In the genomic region with DNA sequence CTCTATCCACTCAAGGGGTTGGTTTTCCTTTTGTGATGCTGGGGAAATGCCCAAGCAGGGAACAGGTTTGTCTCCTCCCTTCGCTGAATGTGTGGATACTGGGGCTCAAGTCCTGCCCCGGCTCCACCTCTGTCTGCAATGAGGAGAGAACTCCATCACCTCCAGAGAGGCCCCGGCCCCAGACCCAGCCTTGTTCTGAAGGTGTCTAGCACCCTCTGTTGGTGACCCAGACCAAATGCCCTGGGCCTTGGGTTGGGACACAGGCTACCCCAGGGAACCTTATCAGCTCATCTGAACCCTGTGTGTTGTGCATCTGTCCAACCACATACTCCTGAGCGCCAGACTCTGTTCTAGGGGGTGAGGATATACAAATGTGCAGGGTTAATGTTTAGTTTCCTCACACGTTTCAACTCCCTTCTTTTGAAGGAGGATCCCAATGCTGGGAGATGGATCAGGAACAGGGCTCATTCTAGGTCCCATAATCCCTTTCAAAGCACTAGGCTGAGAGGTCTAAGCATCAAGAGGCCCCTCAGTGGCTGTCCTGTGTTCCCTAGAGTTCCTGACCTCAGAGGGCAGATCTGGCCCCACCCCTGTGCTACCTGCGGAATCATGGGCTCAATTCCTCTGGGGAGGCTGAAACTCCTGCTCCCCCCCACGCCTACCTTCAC, we compare ENCODE assay signal across 8 cellular contexts.
A peak's percentile ranks its signal among the peaks of the same experiment; 100 is the strongest.
DNase-seq lines count a peak whose midpoint lies in the region; ATAC-seq and TF ChIP-seq lines count a peak whose summit lies in the region.

No MANE protein-coding gene starts in this region.

- H3K36me3 ChIP-seq in GM23338 (ENCODE audit: insufficient read depth) (no peaks in the 10 kb centered on the region), psoas muscle (ENCODE audit: insufficient read depth in 1 of 2, low read depth in 1 of 2) (no peaks in the 10 kb centered on the region)

- H4K20me1 ChIP-seq in GM23338 (replicated peaks; ENCODE audit: insufficient read depth): no peaks in the 10 kb centered on the region

- H3K4me3 ChIP-seq in GM23338 (no peak overlapping the region), fibroblast of pulmonary artery (replicated peaks; ENCODE audit: low read depth, low read length) (no peak overlapping the region), psoas muscle (no peak overlapping the region)

- H3K79me2 ChIP-seq in GM23338 (replicated peaks; ENCODE audit: insufficient read depth): no peaks in the 10 kb centered on the region

- no peaks in the 10 kb centered on the region for H3K9me2 ChIP-seq in GM23338 (ENCODE audit: insufficient read depth)

- ATAC-seq in GM23338: peak; percentile 99
- ATAC-seq in psoas muscle: no peak
- no peak for ATAC-seq in HG03571 (IDR thresholded peaks at IDR 0.05; ENCODE audit: unreplicated experiment)
- ATAC-seq in omental fat pad (ENCODE audit: low FRiP score): no peak

- H3K4me2 ChIP-seq in GM23338: no peak overlapping the region

- H3K9me3 Mint-ChIP-seq in GM23338: peaks cover 2% of the 10 kb centered on the region; the same call in 1 of the 3 replicates

- peaks cover 6% of the 10 kb centered on the region for H3K4me1 Mint-ChIP-seq in GM23338

- H3K9me3 ChIP-seq in psoas muscle: no peaks in the 10 kb centered on the region

- peaks cover 5% of the 10 kb centered on the region for H3K27me3 Mint-ChIP-seq in GM23338 (ENCODE audit: insufficient read depth, low read depth, poor library complexity)

- H3K4me3 Mint-ChIP-seq in GM23338: no peak overlapping the region

- TF ChIP-seq CTCF in GM23338 (conservative IDR thresholded peaks at IDR 0.05; ENCODE audit: low read depth in 2 of 2) (peak; percentile 89 to 92), fibroblast of pulmonary artery (IDR thresholded peaks at IDR 0.05; ENCODE audit: low read length, missing control alignments) (peak; percentile 83), psoas muscle (IDR thresholded peaks at IDR 0.05) (peak; percentile 13), omental fat pad (IDR thresholded peaks at IDR 0.05) (no peak)

- intact Hi-C loops in psoas muscle (cut with DNase I): no loop called here

- H2AFZ ChIP-seq in GM23338: 0 out of 2 replicates have a peak overlapping the region, but pooled peaks have one; percentile 39

- no peaks in the 10 kb centered on the region for H3K36me3 Mint-ChIP-seq in GM23338 (ENCODE audit: low read depth)

- WGBS in psoas muscle, 3 donors: 78 to 87% (median 81%) methylated on average over 7 of the region's 7 CpGs

- DNase-seq in COLO829 (ENCODE audit: low spot score) (peak; percentile 51), GM23338 (ENCODE audit: low spot score) (peak; percentile 90), NOMO-1 (lab: John Stamatoyannopoulos, UW; ENCODE audit: unreplicated experiment in 2 of 2) (peak; percentile 19 to 43), fibroblast of pulmonary artery (ENCODE audit: low read depth) (peak; percentile 58), psoas muscle (no peak), omental fat pad (ENCODE audit: low spot score) (no peak)
- peak; percentile 71 for DNase-seq in activated CD8-positive, alpha-beta memory T cell treated with anti-CD3 and anti-CD28 coated beads, Interleukin-2, amount 50 U/mL, for 48 hours

- H3F3A ChIP-seq in GM23338 (replicated peaks; ENCODE audit: low read depth): no peaks in the 10 kb centered on the region

- no peak overlapping the region for H3K27ac ChIP-seq in GM23338 (ENCODE audit: low read depth)
- H3K27ac ChIP-seq in psoas muscle: no peak overlapping the region

- no peaks in the 10 kb centered on the region for H3K27me3 ChIP-seq in GM23338 (ENCODE audit: insufficient read depth)
- H3K27me3 ChIP-seq in psoas muscle (ENCODE audit: insufficient read depth in 3 of 3, low read length in 2 of 3): no peaks in the 10 kb centered on the region

- H3K27ac Mint-ChIP-seq in GM23338: no peak overlapping the region

- H3K4me1 ChIP-seq in GM23338 (ENCODE audit: insufficient read depth) (no peaks in the 10 kb centered on the region), psoas muscle (no peaks in the 10 kb centered on the region)

TF ChIP-seq in GM23338, 12 proteins besides CTCF, POLR2A, EP300 and RAD21:
- TF ChIP-seq NANOG (IDR thresholded peaks at IDR 0.05; ENCODE audit: borderline replicate concordance) (no peak), POLR2AphosphoS5 (IDR thresholded peaks at IDR 0.05; ENCODE audit: low read depth) (no peak), ZNF331 (CRISPR knock-in tag; IDR thresholded peaks at IDR 0.05; ENCODE audit: low read depth) (no peak), EZH2phosphoT487 (IDR thresholded peaks at IDR 0.05; ENCODE audit: unreplicated experiment) (no peak)
- TF ChIP-seq, protein P1, sequence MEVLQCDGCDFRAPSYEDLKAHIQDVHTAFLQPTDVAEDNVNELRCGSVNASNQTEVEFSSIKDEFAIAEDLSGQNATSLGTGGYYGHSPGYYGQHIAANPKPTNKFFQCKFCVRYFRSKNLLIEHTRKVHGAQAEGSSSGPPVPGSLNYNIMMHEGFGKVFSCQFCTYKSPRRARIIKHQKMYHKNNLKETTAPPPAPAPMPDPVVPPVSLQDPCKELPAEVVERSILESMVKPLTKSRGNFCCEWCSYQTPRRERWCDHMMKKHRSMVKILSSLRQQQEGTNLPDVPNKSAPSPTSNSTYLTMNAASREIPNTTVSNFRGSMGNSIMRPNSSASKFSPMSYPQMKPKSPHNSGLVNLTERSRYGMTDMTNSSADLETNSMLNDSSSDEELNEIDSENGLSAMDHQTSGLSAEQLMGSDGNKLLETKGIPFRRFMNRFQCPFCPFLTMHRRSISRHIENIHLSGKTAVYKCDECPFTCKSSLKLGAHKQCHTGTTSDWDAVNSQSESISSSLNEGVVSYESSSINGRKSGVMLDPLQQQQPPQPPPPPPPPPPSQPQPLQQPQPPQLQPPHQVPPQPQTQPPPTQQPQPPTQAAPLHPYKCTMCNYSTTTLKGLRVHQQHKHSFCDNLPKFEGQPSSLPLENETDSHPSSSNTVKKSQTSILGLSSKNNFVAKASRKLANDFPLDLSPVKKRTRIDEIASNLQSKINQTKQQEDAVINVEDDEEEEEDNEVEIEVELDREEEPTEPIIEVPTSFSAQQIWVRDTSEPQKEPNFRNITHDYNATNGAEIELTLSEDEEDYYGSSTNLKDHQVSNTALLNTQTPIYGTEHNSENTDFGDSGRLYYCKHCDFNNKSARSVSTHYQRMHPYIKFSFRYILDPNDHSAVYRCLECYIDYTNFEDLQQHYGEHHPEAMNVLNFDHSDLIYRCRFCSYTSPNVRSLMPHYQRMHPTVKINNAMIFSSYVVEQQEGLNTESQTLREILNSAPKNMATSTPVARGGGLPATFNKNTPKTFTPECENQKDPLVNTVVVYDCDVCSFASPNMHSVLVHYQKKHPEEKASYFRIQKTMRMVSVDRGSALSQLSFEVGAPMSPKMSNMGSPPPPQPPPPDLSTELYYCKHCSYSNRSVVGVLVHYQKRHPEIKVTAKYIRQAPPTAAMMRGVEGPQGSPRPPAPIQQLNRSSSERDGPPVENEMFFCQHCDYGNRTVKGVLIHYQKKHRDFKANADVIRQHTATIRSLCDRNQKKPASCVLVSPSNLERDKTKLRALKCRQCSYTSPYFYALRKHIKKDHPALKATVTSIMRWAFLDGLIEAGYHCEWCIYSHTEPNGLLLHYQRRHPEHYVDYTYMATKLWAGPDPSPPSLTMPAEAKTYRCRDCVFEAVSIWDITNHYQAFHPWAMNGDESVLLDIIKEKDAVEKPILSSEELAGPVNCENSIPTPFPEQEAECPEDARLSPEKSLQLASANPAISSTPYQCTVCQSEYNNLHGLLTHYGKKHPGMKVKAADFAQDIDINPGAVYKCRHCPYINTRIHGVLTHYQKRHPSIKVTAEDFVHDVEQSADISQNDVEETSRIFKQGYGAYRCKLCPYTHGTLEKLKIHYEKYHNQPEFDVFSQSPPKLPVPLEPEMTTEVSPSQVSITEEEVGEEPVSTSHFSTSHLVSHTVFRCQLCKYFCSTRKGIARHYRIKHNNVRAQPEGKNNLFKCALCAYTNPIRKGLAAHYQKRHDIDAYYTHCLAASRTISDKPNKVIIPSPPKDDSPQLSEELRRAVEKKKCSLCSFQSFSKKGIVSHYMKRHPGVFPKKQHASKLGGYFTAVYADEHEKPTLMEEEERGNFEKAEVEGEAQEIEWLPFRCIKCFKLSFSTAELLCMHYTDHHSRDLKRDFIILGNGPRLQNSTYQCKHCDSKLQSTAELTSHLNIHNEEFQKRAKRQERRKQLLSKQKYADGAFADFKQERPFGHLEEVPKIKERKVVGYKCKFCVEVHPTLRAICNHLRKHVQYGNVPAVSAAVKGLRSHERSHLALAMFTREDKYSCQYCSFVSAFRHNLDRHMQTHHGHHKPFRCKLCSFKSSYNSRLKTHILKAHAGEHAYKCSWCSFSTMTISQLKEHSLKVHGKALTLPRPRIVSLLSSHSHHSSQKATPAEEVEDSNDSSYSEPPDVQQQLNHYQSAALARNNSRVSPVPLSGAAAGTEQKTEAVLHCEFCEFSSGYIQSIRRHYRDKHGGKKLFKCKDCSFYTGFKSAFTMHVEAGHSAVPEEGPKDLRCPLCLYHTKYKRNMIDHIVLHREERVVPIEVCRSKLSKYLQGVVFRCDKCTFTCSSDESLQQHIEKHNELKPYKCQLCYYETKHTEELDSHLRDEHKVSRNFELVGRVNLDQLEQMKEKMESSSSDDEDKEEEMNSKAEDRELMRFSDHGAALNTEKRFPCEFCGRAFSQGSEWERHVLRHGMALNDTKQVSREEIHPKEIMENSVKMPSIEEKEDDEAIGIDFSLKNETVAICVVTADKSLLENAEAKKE (CRISPR knock-in tag; IDR thresholded peaks at IDR 0.05): 0 out of 2 replicates have a peak, but pooled peaks have one; percentile 32
TF ChIP-seq in GM23338: peak in this region for 1.

Comparison
In these comparisons a context has a peak if more than half of its experiments do, and no peak if none do; other contexts are left out.
1. DNase-seq: peak in COLO829 (single experiment), GM23338 (single experiment), NOMO-1 (2 of 2), activated CD8-positive, alpha-beta memory T cell treated with anti-CD3 and anti-CD28 coated beads, Interleukin-2, amount 50 U/mL, for 48 hours (single experiment) and fibroblast of pulmonary artery (single experiment); none in psoas muscle (0 of 2) and omental fat pad (single experiment).
2. CTCF ChIP-seq: peak in GM23338 (2 of 2), fibroblast of pulmonary artery (single experiment) and psoas muscle (single experiment); none in omental fat pad (0 of 3).